ENCODE assay signal across 23 cellular contexts in the genomic region with DNA sequence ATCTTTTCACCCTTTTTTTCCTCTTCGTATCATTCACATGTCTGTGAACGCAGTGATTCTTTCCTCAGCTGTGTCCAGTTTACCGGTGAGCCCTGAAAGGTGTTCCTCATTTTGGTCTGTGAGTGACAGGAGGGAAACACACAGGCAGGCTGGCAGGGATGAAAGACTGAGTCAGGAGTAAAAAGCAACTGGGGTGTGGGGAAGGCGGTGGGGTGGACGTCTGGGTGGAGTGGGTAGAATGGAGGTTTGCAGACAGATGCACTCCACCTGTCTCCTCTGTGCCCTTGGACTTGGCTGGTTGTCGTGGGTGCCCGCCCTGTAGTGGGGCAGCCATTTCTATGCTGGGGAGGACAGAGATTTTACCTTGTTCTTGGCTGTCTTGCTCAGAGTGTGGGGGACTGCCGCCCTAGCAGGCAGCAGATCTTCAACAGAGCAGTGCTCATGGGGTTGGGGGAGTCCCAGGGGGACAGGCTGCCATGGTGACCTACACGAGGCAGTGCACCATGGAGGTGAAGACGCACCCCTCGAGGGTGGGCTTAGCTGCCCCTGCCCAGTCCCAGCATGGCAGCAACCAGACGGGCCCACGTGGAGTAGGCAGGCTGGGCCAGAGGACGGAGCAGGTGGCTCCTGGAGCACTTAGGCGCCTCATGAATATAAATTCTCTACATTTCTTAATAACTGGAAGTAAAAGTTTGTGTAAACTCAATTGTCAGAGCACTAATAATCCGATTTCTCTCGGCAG.
DNase-seq lines count a peak whose midpoint lies in the region; ATAC-seq and TF ChIP-seq lines count a peak whose summit lies in the region.
"Had no signal": no experiment of that assay in that cellular context is flagged by ENCODE, and none has a peak within 500 bp of the region (broad histone marks: within the 10 kb centered on the region; RNA-seq: fewer than 3 reads in every experiment).

No MANE protein-coding gene starts in this region.

- H3K27me3 ChIP-seq in heart left ventricle (peaks cover 0 to 15% (median 0%) of the 10 kb centered on the region in 9 donors), spleen (replicated peaks in 1 of 7) (peaks cover 0 to 39% (median 0%) of the 10 kb centered on the region in 7 donors)
- H3K27me3 ChIP-seq: BE2C, MG63 had no signal

- intact Hi-C loops in Right ventricle myocardium inferior (cut with DNase I) (no loop called here), heart left ventricle (cut with DNase I) (no loop called here), spleen (cut with DNase I; ENCODE audit: low total_unique reads) (no loop called here)

- H3K27ac ChIP-seq in heart left ventricle, result no peak overlapping the region
- no peak overlapping the region for H3K27ac ChIP-seq in spleen
- H3K27ac ChIP-seq: HL-60 had no signal

- H3K4me3 ChIP-seq in heart left ventricle (no peak overlapping the region), spleen (no peak overlapping the region)
- H3K4me3 ChIP-seq: HAP-1, MG63 had no signal

- peak; percentile 18 for DNase-seq in Right ventricle myocardium inferior (ENCODE audit: missing footprints)
- no peak for DNase-seq in heart left ventricle
- DNase-seq in left lobe of liver (ENCODE audit: low spot score), result peak; percentile 19
- peak; percentile 56 for DNase-seq in spleen
- no peak for DNase-seq in EL
- no peak for DNase-seq in UCSD-AML1 (lab: John Stamatoyannopoulos, UW; ENCODE audit: unreplicated experiment)
- DNase-seq in NOMO-1 treated with DMSO at 0.1 percent for 48 hours (lab: John Stamatoyannopoulos, UW; ENCODE audit: unreplicated experiment), result no peak
- DNase-seq: BE2C; CD4-positive, CD25-positive, alpha-beta regulatory T cell; COR-L47; DMS 273 treated with DMSO at 0.1 percent for 48 hours; DND-41; Kasumi-1; MG63; NCI-H1048; NCI-H1436; NCI-H1930; NCI-H226; NCI-H524; NCI-H82; RPMI8226 had no signal

- H3K4me1 ChIP-seq in heart left ventricle (no peaks in the 10 kb centered on the region), spleen (no peaks in the 10 kb centered on the region)
- H3K4me1 ChIP-seq: BE2C, HAP-1 had no signal

- WGBS in heart left ventricle, 4 donors, result 78 to 82% (median 79%) methylated on average over 16 to 17 of the region's 17 CpGs
- whole genome bisulfite sequencing in spleen, 5 donors, result 74 to 82% (median 79%) methylated on average over 16 to 17 of the region's 17 CpGs

- ATAC-seq in Right ventricle myocardium inferior (no peak), heart left ventricle (no peak), left lobe of liver (no peak)

- H3K9me3 ChIP-seq in heart left ventricle, result peaks cover 0 to 35% (median 16%) of the 10 kb centered on the region in 12 donors
- H3K9me3 ChIP-seq in spleen, result peaks cover 0 to 35% (median 26%) of the 10 kb centered on the region in 8 donors
- H3K9me3 ChIP-seq: BE2C, HAP-1 had no signal

- H3K36me3 ChIP-seq in heart left ventricle, result no peaks in the 10 kb centered on the region
- H3K36me3 ChIP-seq in spleen, result no peaks in the 10 kb centered on the region
- H3K36me3 ChIP-seq: BE2C, HAP-1, MG63 had no signal

- TF ChIP-seq CTCF in heart left ventricle (IDR thresholded peaks at IDR 0.05) (no peak), spleen (IDR thresholded peaks at IDR 0.05 in 8 of 11, conservative IDR thresholded peaks at IDR 0.05 in 3 of 11) (no peak)

- TF ChIP-seq POLR2A in heart left ventricle (IDR thresholded peaks at IDR 0.05) (no peak), spleen (IDR thresholded peaks at IDR 0.05) (no peak)

Comparison
In these comparisons a context has a peak if more than half of its experiments do, and no peak if none do; other contexts are left out.
1. DNase-seq: peak in Right ventricle myocardium inferior (single experiment), left lobe of liver (single experiment) and spleen (single experiment); none in heart left ventricle (0 of 5), EL (single experiment), UCSD-AML1 (single experiment) and NOMO-1 treated with DMSO at 0.1 percent for 48 hours (single experiment).